8 cellular contexts compared by ENCODE assay signal in the genomic region with DNA sequence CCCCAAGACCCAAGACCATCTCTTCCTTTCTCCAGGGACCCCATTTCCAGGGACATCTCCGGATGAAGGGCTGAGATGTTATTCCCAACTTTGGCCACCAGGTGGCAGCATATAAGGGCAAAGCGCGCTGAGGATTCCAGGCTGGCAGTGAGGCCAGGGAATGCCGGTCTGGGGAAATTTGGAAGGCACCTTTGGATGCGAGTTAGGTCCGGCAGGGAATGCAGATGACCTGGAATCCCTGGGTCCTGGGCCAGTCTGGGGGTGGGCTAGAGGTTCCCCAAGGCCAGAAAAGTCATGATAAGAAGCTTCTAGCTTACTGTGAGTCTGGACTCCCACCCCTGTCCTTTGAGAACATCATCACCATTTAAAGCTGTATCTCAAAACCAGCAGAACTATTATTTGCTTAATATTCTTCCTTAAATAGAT. TPM values are rescaled to one million over a fixed set of nuclear protein-coding genes. Genes with fewer than 3 reads are reported as not detected.
DNase-seq lines count a peak whose midpoint lies in the region; ATAC-seq, FAIRE-seq and TF ChIP-seq lines count a peak whose summit lies in the region.

No MANE protein-coding gene starts in this region.

- H3K9ac ChIP-seq in parathyroid adenoma = no peak overlapping the region

- POLR2A ChIA-PET in HEK293T (lab: Yijun Ruan, JAX) = no interaction called here

- H3K27ac ChIP-seq in parathyroid adenoma = no peak overlapping the region

- H3K36me3 Mint-ChIP-seq in activated naive CD4-positive, alpha-beta T cell treated with anti-CD3 and anti-CD28 coated beads for 36 hours (ENCODE audit: low read depth) = no peaks in the 10 kb centered on the region

- intact Hi-C loops in activated naive CD4-positive, alpha-beta T cell treated with anti-CD3 and anti-CD28 coated beads for 36 hours (cut with micrococcal nuclease) = loop anchor here (1.0 to 2.0 kb wide), 4 partner anchors 90 to 1025 kb away; a partner anchor contains a TSS

- CTCF ChIA-PET in HEK293T (lab: Yijun Ruan, JAX) = interaction anchor here (0.6 to 1.5 kb wide), 4 partner anchors 9 to 936 kb away, joined by 3 to 6 read pairs (median 3); no protein-coding TSS in a partner anchor
- CTCF ChIA-PET in activated naive CD4-positive, alpha-beta T cell treated with anti-CD3 and anti-CD28 coated beads for 36 hours (lab: Charles Lee) = interaction anchor here (0.5 to 2.6 kb wide), 15 partner anchors 9 to 1026 kb away, joined by 3 to 11 read pairs (median 4); no protein-coding TSS in a partner anchor

- H3K27me3 Mint-ChIP-seq in activated naive CD4-positive, alpha-beta T cell treated with anti-CD3 and anti-CD28 coated beads for 36 hours (ENCODE audit: low read depth) = peaks cover 28% of the 10 kb centered on the region

- H3K36me3 ChIP-seq in parathyroid adenoma (ENCODE audit: control insufficient read depth, insufficient read depth, low read length) = no peaks in the 10 kb centered on the region

- FAIRE-seq in RCC 7860 (lab: Jason Lieb, UNC) = no peak

- TF ChIP-seq CTCF in parathyroid adenoma (IDR thresholded peaks at IDR 0.05) = peak; percentile 95

- ATAC-seq in GM19035 (IDR thresholded peaks at IDR 0.05; ENCODE audit: unreplicated experiment) = no peak
- no peak for ATAC-seq in HG02852 (IDR thresholded peaks at IDR 0.05; ENCODE audit: unreplicated experiment)

- H3K27me3 ChIP-seq in parathyroid adenoma (ENCODE audit: control insufficient read depth, insufficient read depth, low read length) = peaks cover 3% of the 10 kb centered on the region

- no peaks in the 10 kb centered on the region for H3K79me2 ChIP-seq in parathyroid adenoma

- H3K4me2 ChIP-seq in parathyroid adenoma (ENCODE audit: low read length) = no peak overlapping the region

- no peaks in the 10 kb centered on the region for H3K9me3 Mint-ChIP-seq in activated naive CD4-positive, alpha-beta T cell treated with anti-CD3 and anti-CD28 coated beads for 36 hours

- H3K4me1 ChIP-seq in parathyroid adenoma = peaks cover 5% of the 10 kb centered on the region

- H3K4me1 Mint-ChIP-seq in activated naive CD4-positive, alpha-beta T cell treated with anti-CD3 and anti-CD28 coated beads for 36 hours (ENCODE audit: low read depth) = no peaks in the 10 kb centered on the region

- peak; percentile 16 for DNase-seq in COLO668 (lab: John Stamatoyannopoulos, UW; ENCODE audit: unreplicated experiment)
- peak; percentile 80 for DNase-seq in HEK293T (ENCODE audit: extremely low spot score)
- peak; percentile 22 for DNase-seq in RCC 7860 (ENCODE audit: low spot score)
- DNase-seq in activated naive CD4-positive, alpha-beta T cell treated with anti-CD3 and anti-CD28 coated beads for 36 hours = peak; percentile 42
- DNase-seq in glomerular visceral epithelial cell (ENCODE audit: extremely low spot score) = peak; percentile 49

- no peak overlapping the region for H3K4me3 ChIP-seq in parathyroid adenoma (ENCODE audit: low read depth, low read length)

- no peaks in the 10 kb centered on the region for H3K9me3 ChIP-seq in parathyroid adenoma (ENCODE audit: control insufficient read depth, low read length)

- H3K4me3 Mint-ChIP-seq in activated naive CD4-positive, alpha-beta T cell treated with anti-CD3 and anti-CD28 coated beads for 36 hours = no peak overlapping the region

- H3K27ac Mint-ChIP-seq in activated naive CD4-positive, alpha-beta T cell treated with anti-CD3 and anti-CD28 coated beads for 36 hours = no peak overlapping the region

- no peak overlapping the region for H2AFZ ChIP-seq in parathyroid adenoma

TF ChIP-seq in HEK293T, 16 proteins besides CTCF, POLR2A, EP300 and RAD21:
- TF ChIP-seq LEF1 (IDR thresholded peaks at IDR 0.05; ENCODE audit: borderline replicate concordance) = no peak
- TF ChIP-seq, protein P1, sequence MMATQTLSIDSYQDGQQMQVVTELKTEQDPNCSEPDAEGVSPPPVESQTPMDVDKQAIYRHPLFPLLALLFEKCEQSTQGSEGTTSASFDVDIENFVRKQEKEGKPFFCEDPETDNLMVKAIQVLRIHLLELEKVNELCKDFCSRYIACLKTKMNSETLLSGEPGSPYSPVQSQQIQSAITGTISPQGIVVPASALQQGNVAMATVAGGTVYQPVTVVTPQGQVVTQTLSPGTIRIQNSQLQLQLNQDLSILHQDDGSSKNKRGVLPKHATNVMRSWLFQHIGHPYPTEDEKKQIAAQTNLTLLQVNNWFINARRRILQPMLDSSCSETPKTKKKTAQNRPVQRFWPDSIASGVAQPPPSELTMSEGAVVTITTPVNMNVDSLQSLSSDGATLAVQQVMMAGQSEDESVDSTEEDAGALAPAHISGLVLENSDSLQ (IDR thresholded peaks at IDR 0.05) = no peak
- TF ChIP-seq ELF4 (IDR thresholded peaks at IDR 0.05) = no peak
- TF ChIP-seq TARDBP (IDR thresholded peaks at IDR 0.05) = no peak
- no peak for TF ChIP-seq HDGF (IDR thresholded peaks at IDR 0.05; ENCODE audit: borderline replicate concordance)
- no peak for TF ChIP-seq FOXK2 (IDR thresholded peaks at IDR 0.05)
- TF ChIP-seq ZNF384 (IDR thresholded peaks at IDR 0.05) = no peak

RNA-seq across cellular contexts. Expression of a gene that starts 1.6 kb away (rescaled TPM):
- total RNA-seq in activated naive CD4-positive, alpha-beta T cell treated with anti-CD3 and anti-CD28 coated beads for 36 hours = not detected

RNA-seq across cellular contexts. Expression of a gene that starts 4.8 kb away (rescaled TPM):
- total RNA-seq in activated naive CD4-positive, alpha-beta T cell treated with anti-CD3 and anti-CD28 coated beads for 36 hours = not detected

RNA-seq across cellular contexts. Expression of a gene that starts 36.4 kb away (rescaled TPM):
- total RNA-seq in activated naive CD4-positive, alpha-beta T cell treated with anti-CD3 and anti-CD28 coated beads for 36 hours = not detected

RNA-seq across cellular contexts. Expression of a gene that starts 46.7 kb away (rescaled TPM):
- total RNA-seq in activated naive CD4-positive, alpha-beta T cell treated with anti-CD3 and anti-CD28 coated beads for 36 hours = 10 to 100 TPM; 23.9 TPM

Comparison
In these comparisons a context has a peak if more than half of its experiments do, and no peak if none do; other contexts are left out.
1. DNase-seq: peak in every context shown above with its lines; median percentile 80 in HEK293T; 49 in glomerular visceral epithelial cell; 42 in activated naive CD4-positive, alpha-beta T cell treated with anti-CD3 and anti-CD28 coated beads for 36 hours; 22 in RCC 7860; 16 in COLO668.